In genomic region chr10:80454526-80455460, GRCh38 we compare ENCODE assay signal across 8 cellular contexts. TPM values are rescaled to one million over a fixed set of nuclear protein-coding genes. Genes with fewer than 3 reads are reported as not detected.
DNase-seq lines count a peak whose midpoint lies in the region; ATAC-seq, FAIRE-seq and TF ChIP-seq lines count a peak whose summit lies in the region.

No MANE protein-coding gene starts in this region.

- peak overlapping the region; percentile 76 for H3K4me3 ChIP-seq in AG04450 (ENCODE audit: low read depth, low read length)
- peak overlapping the region; percentile 88 for H3K4me3 ChIP-seq in coronary artery
- H3K4me3 ChIP-seq in lower lobe of right lung: peak overlapping the region; percentile 87
- H3K4me3 ChIP-seq in tibial nerve: peak overlapping the region; percentile 70 to 97 (median 94)

- DNase-seq in AG04450 (ENCODE audit: low read depth, low spot score) (no peak), RKO (ENCODE audit: low spot score) (peak; percentile 43), coronary artery (ENCODE audit: low spot score) (no peak), lower lobe of right lung (peak; percentile 76), tibial nerve (ENCODE audit: low spot score in 2 of 2) (no peak), HTR-8/SVneo (ENCODE audit: insufficient read length, low spot score) (no peak)

- peaks cover 6% of the 10 kb centered on the region for H3K36me3 ChIP-seq in lower lobe of right lung
- H3K36me3 ChIP-seq in tibial nerve: no peaks in the 10 kb centered on the region

- no peaks in the 10 kb centered on the region; the same call in none of the 2 replicates for H3K9me3 ChIP-seq in AG04450 (ENCODE audit: control insufficient read depth, insufficient read depth, low read length)
- no peaks in the 10 kb centered on the region for H3K9me3 ChIP-seq in lower lobe of right lung
- H3K9me3 ChIP-seq in tibial nerve: peaks cover 0 to 4% (median 0%) of the 10 kb centered on the region in 4 donors

- POLR2A ChIA-PET in AG04450 (lab: Yijun Ruan, JAX): interaction anchor here (0.8 kb wide), 1 partner anchor 51 kb away, joined by 4 read pairs; no protein-coding TSS in a partner anchor

- FAIRE-seq in HTR-8/SVneo (lab: Jason Lieb, UNC): no peak

- TF ChIP-seq EP300 in tibial nerve (IDR thresholded peaks at IDR 0.05): no peak

- WGBS in tibial nerve, 2 donors: 0 to 1% methylated on average over 17 to 30 of the region's 80 CpGs

- CTCF ChIA-PET in AG04450 (lab: Charles Lee): interaction anchor here (2.2 kb wide), 1 partner anchor 51 kb away, joined by 14 read pairs; no protein-coding TSS in a partner anchor

- H3K4me1 ChIP-seq in lower lobe of right lung (peaks cover 67% of the 10 kb centered on the region), tibial nerve (peaks cover 0 to 67% (median 47%) of the 10 kb centered on the region in 4 donors)

- no peak for TF ChIP-seq POLR2A in tibial nerve (IDR thresholded peaks at IDR 0.05)

- H3K27me3 ChIP-seq in AG04450 (ENCODE audit: control insufficient read depth, insufficient read depth, low read length) (no peaks in the 10 kb centered on the region), lower lobe of right lung (ENCODE audit: low read depth) (no peaks in the 10 kb centered on the region), tibial nerve (no peaks in the 10 kb centered on the region)

- intact Hi-C loops in lower lobe of right lung (cut with DNase I): no loop called here

- peak overlapping the region; percentile 85 for H3K27ac ChIP-seq in AG04450 (ENCODE audit: low read depth, low read length)
- peak overlapping the region; percentile 97 to 98 for H3K27ac ChIP-seq in coronary artery
- peak overlapping the region; percentile 98 for H3K27ac ChIP-seq in lower lobe of right lung
- peak overlapping the region; percentile 93 to 99 (median 98) for H3K27ac ChIP-seq in tibial nerve

- TF ChIP-seq CTCF in AG04450 (IDR thresholded peaks at IDR 0.05; ENCODE audit: low read depth, low read length): no peak
- no peak for TF ChIP-seq CTCF in coronary artery (IDR thresholded peaks at IDR 0.05)
- TF ChIP-seq CTCF in lower lobe of right lung (IDR thresholded peaks at IDR 0.05): no peak
- no peak for TF ChIP-seq CTCF in tibial nerve (IDR thresholded peaks at IDR 0.05)

- ATAC-seq in GM18511 (IDR thresholded peaks at IDR 0.05; ENCODE audit: unreplicated experiment): peak; percentile 27
- peak; percentile 26 for ATAC-seq in HG02973 (IDR thresholded peaks at IDR 0.05; ENCODE audit: unreplicated experiment)
- ATAC-seq in lower lobe of right lung: peak; percentile 49 to 52

RNA-seq across cellular contexts. Expression of gene TSPAN14, which starts 0.7 kb away (rescaled TPM):
- polyA plus RNA-seq in AG04450 (2011; rRNA removed): 27.3 and 32.5 TPM in 2 replicates
- polyA minus RNA-seq in AG04450 (2011; rRNA and poly(A)+ RNA removed): 24.3 and 32.1 TPM in 2 replicates
- total RNA-seq in lower lobe of right lung: 169 TPM
- 100 to 1,000 TPM; 123 to 163 (median 150) TPM for total RNA-seq in tibial nerve

RNA-seq across cellular contexts. Expression of gene PRXL2A, which starts 46.4 kb away (rescaled TPM):
- 3.9 and 5.2 TPM in 2 replicates for polyA plus RNA-seq in AG04450 (2011; rRNA removed)
- 1.0 and 1.8 TPM in 2 replicates for polyA minus RNA-seq in AG04450 (2011; rRNA and poly(A)+ RNA removed)
- 33.3 TPM for total RNA-seq in lower lobe of right lung
- total RNA-seq in tibial nerve: 100 to 1,000 TPM in 3 of 4 donors, 10 to 100 TPM in 1; 94.5 to 176 (median 128) TPM

Comparison
In these comparisons a context has a peak if more than half of its experiments do, and no peak if none do; other contexts are left out.
1. DNase-seq: peak in RKO (single experiment) and lower lobe of right lung (single experiment); none in AG04450 (single experiment), coronary artery (single experiment), tibial nerve (0 of 2) and HTR-8/SVneo (single experiment).
2. Peak in every context shown above with its lines, with median percentiles within 50 percentile points of each other: H3K27ac ChIP-seq, H3K4me3 ChIP-seq and ATAC-seq.